In the genomic region with DNA sequence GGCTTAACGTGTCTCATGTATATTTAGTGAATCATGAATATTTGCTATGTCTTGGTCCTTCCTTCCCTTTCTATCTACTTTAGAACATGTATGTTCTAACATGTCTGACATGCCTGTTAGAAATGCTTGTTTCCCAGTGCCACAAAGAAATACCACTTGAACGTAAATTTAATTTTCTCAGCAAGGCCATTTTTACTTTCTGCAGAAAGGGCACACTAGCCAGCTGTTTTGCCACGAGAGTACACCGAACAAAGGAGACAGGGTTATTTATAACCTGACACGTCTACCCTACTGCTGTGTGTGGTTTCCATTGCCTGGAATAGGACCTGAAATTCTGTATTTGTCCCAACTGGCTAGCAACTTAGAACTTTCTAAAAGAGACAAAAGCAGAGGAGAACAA, we compare ENCODE assay signal across 2 cellular contexts.
TF ChIP-seq lines count a peak whose summit lies in the region.

No MANE protein-coding gene starts in this region.

TF ChIP-seq in HCT116, 20 proteins besides CTCF, POLR2A, EP300 and RAD21 (continued from another document):
- TF ChIP-seq, protein P1, sequence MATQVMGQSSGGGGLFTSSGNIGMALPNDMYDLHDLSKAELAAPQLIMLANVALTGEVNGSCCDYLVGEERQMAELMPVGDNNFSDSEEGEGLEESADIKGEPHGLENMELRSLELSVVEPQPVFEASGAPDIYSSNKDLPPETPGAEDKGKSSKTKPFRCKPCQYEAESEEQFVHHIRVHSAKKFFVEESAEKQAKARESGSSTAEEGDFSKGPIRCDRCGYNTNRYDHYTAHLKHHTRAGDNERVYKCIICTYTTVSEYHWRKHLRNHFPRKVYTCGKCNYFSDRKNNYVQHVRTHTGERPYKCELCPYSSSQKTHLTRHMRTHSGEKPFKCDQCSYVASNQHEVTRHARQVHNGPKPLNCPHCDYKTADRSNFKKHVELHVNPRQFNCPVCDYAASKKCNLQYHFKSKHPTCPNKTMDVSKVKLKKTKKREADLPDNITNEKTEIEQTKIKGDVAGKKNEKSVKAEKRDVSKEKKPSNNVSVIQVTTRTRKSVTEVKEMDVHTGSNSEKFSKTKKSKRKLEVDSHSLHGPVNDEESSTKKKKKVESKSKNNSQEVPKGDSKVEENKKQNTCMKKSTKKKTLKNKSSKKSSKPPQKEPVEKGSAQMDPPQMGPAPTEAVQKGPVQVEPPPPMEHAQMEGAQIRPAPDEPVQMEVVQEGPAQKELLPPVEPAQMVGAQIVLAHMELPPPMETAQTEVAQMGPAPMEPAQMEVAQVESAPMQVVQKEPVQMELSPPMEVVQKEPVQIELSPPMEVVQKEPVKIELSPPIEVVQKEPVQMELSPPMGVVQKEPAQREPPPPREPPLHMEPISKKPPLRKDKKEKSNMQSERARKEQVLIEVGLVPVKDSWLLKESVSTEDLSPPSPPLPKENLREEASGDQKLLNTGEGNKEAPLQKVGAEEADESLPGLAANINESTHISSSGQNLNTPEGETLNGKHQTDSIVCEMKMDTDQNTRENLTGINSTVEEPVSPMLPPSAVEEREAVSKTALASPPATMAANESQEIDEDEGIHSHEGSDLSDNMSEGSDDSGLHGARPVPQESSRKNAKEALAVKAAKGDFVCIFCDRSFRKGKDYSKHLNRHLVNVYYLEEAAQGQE (IDR thresholded peaks at IDR 0.05; ENCODE audit: low read depth) = no peak
- TF ChIP-seq ZNF274 (IDR thresholded peaks at IDR 0.05; ENCODE audit: low read depth, low read length) (no peak), EGR1 (IDR thresholded peaks at IDR 0.05; ENCODE audit: low read depth) (no peak)
- TF ChIP-seq, protein P2, sequence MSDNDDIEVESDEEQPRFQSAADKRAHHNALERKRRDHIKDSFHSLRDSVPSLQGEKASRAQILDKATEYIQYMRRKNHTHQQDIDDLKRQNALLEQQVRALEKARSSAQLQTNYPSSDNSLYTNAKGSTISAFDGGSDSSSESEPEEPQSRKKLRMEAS (IDR thresholded peaks at IDR 0.05) = no peak

TF ChIP-seq in WTC11, 78 proteins besides CTCF, POLR2A, EP300 and RAD21 (continued from another document):
- no peak for TF ChIP-seq JUN (CRISPR knock-in tag; IDR thresholded peaks at IDR 0.05)
- TF ChIP-seq IRF1 (CRISPR knock-in tag; IDR thresholded peaks at IDR 0.05) = no peak
- TF ChIP-seq TEAD4 (CRISPR knock-in tag; IDR thresholded peaks at IDR 0.05) = no peak
- TF ChIP-seq GABPB1 (CRISPR knock-in tag; IDR thresholded peaks at IDR 0.05) = no peak
- TF ChIP-seq MXD4 (CRISPR knock-in tag; IDR thresholded peaks at IDR 0.05; ENCODE audit: borderline replicate concordance) = no peak
- TF ChIP-seq PRRX2 (CRISPR knock-in tag; IDR thresholded peaks at IDR 0.05) = no peak
- no peak for TF ChIP-seq ZNF416 (CRISPR knock-in tag; IDR thresholded peaks at IDR 0.05)
- no peak for TF ChIP-seq ZNF281 (CRISPR knock-in tag; IDR thresholded peaks at IDR 0.05)
- no peak for TF ChIP-seq E2F4 (CRISPR knock-in tag; IDR thresholded peaks at IDR 0.05; ENCODE audit: borderline replicate concordance, low read depth)
- TF ChIP-seq HMGA2 (CRISPR knock-in tag; IDR thresholded peaks at IDR 0.05) = no peak
- no peak for TF ChIP-seq NR3C1 (CRISPR knock-in tag; conservative IDR thresholded peaks at IDR 0.05; ENCODE audit: low read depth)
- TF ChIP-seq, protein P2 (CRISPR knock-in tag; IDR thresholded peaks at IDR 0.05) = no peak
- TF ChIP-seq NFATC4 (CRISPR knock-in tag; IDR thresholded peaks at IDR 0.05) = no peak
- TF ChIP-seq IRF2 (CRISPR knock-in tag; IDR thresholded peaks at IDR 0.05; ENCODE audit: borderline replicate concordance, low read depth) = no peak
- TF ChIP-seq, protein P3, sequence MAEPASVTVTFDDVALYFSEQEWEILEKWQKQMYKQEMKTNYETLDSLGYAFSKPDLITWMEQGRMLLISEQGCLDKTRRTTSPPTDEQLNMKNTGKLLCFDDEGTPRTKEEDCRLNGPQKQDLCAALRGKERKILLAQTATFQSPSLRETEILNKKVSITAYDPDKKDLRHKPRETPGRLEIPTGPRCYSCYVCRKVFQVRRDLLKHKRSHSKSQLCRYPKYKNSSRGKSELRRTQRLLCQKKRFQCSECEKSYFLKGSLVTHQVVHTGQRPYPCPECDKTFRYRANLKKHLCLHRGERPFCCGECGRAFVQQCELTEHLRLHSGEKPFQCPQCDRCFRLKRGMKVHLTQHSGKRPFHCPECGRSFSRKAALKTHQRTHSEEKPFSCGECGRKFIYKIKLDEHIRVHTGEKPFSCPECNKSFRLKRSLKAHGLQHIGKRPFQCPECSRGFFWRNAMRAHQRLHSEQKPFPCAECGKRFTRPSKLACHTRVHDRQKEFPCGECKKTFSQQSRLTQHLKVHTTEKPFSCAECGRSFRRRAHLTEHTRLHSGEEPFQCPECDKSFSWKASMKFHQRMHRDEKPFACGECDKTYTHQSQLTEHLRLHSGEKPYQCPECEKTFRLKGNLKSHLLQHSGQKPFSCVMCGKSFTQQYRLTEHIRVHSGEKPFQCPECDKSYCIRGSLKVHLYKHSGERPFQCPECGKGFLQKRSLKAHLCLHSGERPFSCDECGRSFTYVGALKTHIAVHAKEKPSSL (CRISPR knock-in tag; conservative IDR thresholded peaks at IDR 0.05) = no peak
